Comparison of ENCODE assay signal across 1 cellular context in genomic region chr2:38421274-38422056, GRCh38.
TF ChIP-seq lines count a peak whose summit lies in the region.

No MANE protein-coding gene starts in this region.

TF ChIP-seq in GM23338, 12 proteins besides CTCF, POLR2A, EP300 and RAD21 (continued from another document):
- TF ChIP-seq REST (IDR thresholded peaks at IDR 0.05; ENCODE audit: unreplicated experiment) = no peak
- TF ChIP-seq CREB1 (CRISPR knock-in tag; IDR thresholded peaks at IDR 0.05; ENCODE audit: low read depth) = no peak
- no peak for TF ChIP-seq STAT1 (IDR thresholded peaks at IDR 0.05; ENCODE audit: unreplicated experiment)
- TF ChIP-seq ZNF331 (CRISPR knock-in tag; IDR thresholded peaks at IDR 0.05; ENCODE audit: low read depth) = no peak
- TF ChIP-seq JUNB (IDR thresholded peaks at IDR 0.05; ENCODE audit: unreplicated experiment) = no peak
- no peak for TF ChIP-seq EZH2 (IDR thresholded peaks at IDR 0.05; ENCODE audit: low read depth, unreplicated experiment)
- TF ChIP-seq ETS1 (IDR thresholded peaks at IDR 0.05) = no peak
